39 cellular contexts compared by ENCODE assay signal in genomic region chr10:44089671-44090070, GRCh38.
"Had no signal": no experiment of that assay in that cellular context is flagged by ENCODE, and none has a peak within 500 bp of the region (broad histone marks: within the 10 kb centered on the region; RNA-seq: fewer than 3 reads in every experiment).

No MANE protein-coding gene starts in this region.

- H3K9me3 Mint-ChIP-seq: activated naive CD4-positive, alpha-beta T cell treated with anti-CD3 and anti-CD28 coated beads for 36 hours; activated T-cell treated with anti-CD3 and anti-CD28 coated beads, Interleukin-2, amount 50 U/mL, for 4 hours; activated T-helper 1 cell treated with anti-CD3 and anti-CD28 coated beads, Interleukin-12 subunit alpha, Interleukin-12 subunit beta, Interleukin-2, Interleukin-4 antibody, amounts not matched to agents 30 ng/mL and 10 ng/mL and 1 ng/mL, durations not matched to agents 14 hours and 24 hours and 36 hours had no signal

- H3K27ac Mint-ChIP-seq: activated naive CD4-positive, alpha-beta T cell treated with anti-CD3 and anti-CD28 coated beads for 36 hours; activated naive CD4-positive, alpha-beta T cell treated with anti-CD3 and anti-CD28 coated beads, Interleukin-2, amount 10 ng/mL, durations not matched to agents 7 days and 5 days; activated naive CD4-positive, alpha-beta T cell treated with anti-CD3 and anti-CD28 coated beads, Interleukin-2, amount 50 U/mL, for 24 hours; activated naive CD4-positive, alpha-beta T cell treated with anti-CD3 and anti-CD28 coated beads, Interleukin-2, amount 50 U/mL, for 72 hours; activated naive CD8-positive, alpha-beta T cell; activated naive CD8-positive, alpha-beta T cell treated with anti-CD3 and anti-CD28 coated beads for 36 hours; activated naive CD8-positive, alpha-beta T cell treated with anti-CD3 and anti-CD28 coated beads, Interleukin-2, amount 10 ng/mL, durations not matched to agents 7 days and 5 days; activated naive CD8-positive, alpha-beta T cell treated with anti-CD3 and anti-CD28 coated beads, Interleukin-2, amount 50 U/mL, for 24 hours; activated T-cell treated with anti-CD3 and anti-CD28 coated beads, Interleukin-2, amount 50 U/mL, for 24 hours; activated T-cell treated with anti-CD3 and anti-CD28 coated beads, Interleukin-2, amount 50 U/mL, for 72 hours; activated T-helper 1 cell treated with anti-CD3 and anti-CD28 coated beads, Interleukin-12 subunit alpha, Interleukin-12 subunit beta, Interleukin-2, Interleukin-4 antibody, amounts not matched to agents 30 ng/mL and 10 ng/mL and 1 ng/mL, durations not matched to agents 14 hours and 24 hours and 36 hours; activated T-helper 17 cell treated with anti-CD3 and anti-CD28 coated beads, Interleukin-2, amount 50 U/mL, for 72 hours; activated T-helper 2 cell treated with anti-CD3 and anti-CD28 coated beads, Interferon-gamma antibody, Interleukin-2, Interleukin-4, amounts not matched to agents 10 μg/mL and 5 μg/mL and 100 μg/mL, durations not matched to agents 14 hours and 24 hours and 36 hours; brain had no signal

- H3K36me3 ChIP-seq: adrenal gland, ascending aorta, brain microvascular endothelial cell, breast epithelium, cardiac muscle cell had no signal

- H3K9me3 ChIP-seq: adrenal gland, ascending aorta, body of pancreas, breast epithelium had no signal

- H3K4me3 ChIP-seq: adrenal gland, ascending aorta, body of pancreas, breast epithelium, cardiac muscle cell had no signal

- H3K36me3 Mint-ChIP-seq: activated naive CD4-positive, alpha-beta T cell treated with anti-CD3 and anti-CD28 coated beads, Interleukin-2, amount 10 ng/mL, durations not matched to agents 7 days and 5 days; activated naive CD8-positive, alpha-beta T cell treated with anti-CD3 and anti-CD28 coated beads for 36 hours; activated naive CD8-positive, alpha-beta T cell treated with anti-CD3 and anti-CD28 coated beads, Interleukin-2, amount 10 ng/mL, durations not matched to agents 7 days and 5 days; brain had no signal

- ATAC-seq: activated naive CD4-positive, alpha-beta T cell treated with anti-CD3 and anti-CD28 coated beads, Interleukin-2, amount 50 U/mL, for 72 hours; activated naive CD8-positive, alpha-beta T cell treated with anti-CD3 and anti-CD28 coated beads, Interleukin-2, amount 50 U/mL, for 24 hours; activated T-cell treated with anti-CD3 and anti-CD28 coated beads, Interleukin-2, amount 50 U/mL, for 4 hours; activated T-cell treated with anti-CD3 and anti-CD28 coated beads, Interleukin-2, amount 50 U/mL, for 72 hours; activated T-helper 17 cell treated with anti-CD3 and anti-CD28 coated beads, Interleukin-2, amount 50 U/mL, for 72 hours; body of pancreas had no signal

- H3K27me3 ChIP-seq: adrenal gland, ascending aorta, body of pancreas, brain microvascular endothelial cell, breast epithelium, cardiac muscle cell had no signal

- DNase-seq: activated effector memory CD4-positive, alpha-beta T cell treated with anti-CD3 and anti-CD28 coated beads, Interleukin-2, amount 50 U/mL, for 16 hours; activated effector memory CD4-positive, alpha-beta T cell treated with Interleukin-2 at 50 U/mL for 16 hours; activated gamma-delta T cell; activated gamma-delta T cell treated with Interleukin-2 at 50 U/mL for 16 hours; activated naive CD4-positive, alpha-beta T cell; activated naive CD4-positive, alpha-beta T cell treated with anti-CD3 and anti-CD28 coated beads for 36 hours; activated naive CD4-positive, alpha-beta T cell treated with anti-CD3 and anti-CD28 coated beads, Interleukin-2, amount 10 ng/mL, durations not matched to agents 7 days and 5 days; activated naive CD4-positive, alpha-beta T cell treated with anti-CD3 and anti-CD28 coated beads, Interleukin-2, amount 50 U/mL, for 16 hours; activated naive CD4-positive, alpha-beta T cell treated with Interleukin-2 at 50 U/mL for 16 hours; activated naive CD8-positive, alpha-beta T cell treated with anti-CD3 and anti-CD28 coated beads for 36 hours; activated naive CD8-positive, alpha-beta T cell treated with anti-CD3 and anti-CD28 coated beads, Interleukin-2, amount 10 ng/mL, durations not matched to agents 7 days and 5 days; activated naive CD8-positive, alpha-beta T cell treated with anti-CD3 and anti-CD28 coated beads, Interleukin-2, amount 50 U/mL, for 24 hours; activated T-cell treated with anti-CD3 and anti-CD28 coated beads for 4 hours; activated T-cell treated with anti-CD3 and anti-CD28 coated beads, Interleukin-2, amount 50 U/mL, for 1 hour; activated T-cell treated with anti-CD3 and anti-CD28 coated beads, Interleukin-2, amount 50 U/mL, for 24 hours; activated T-cell treated with anti-CD3 and anti-CD28 coated beads, Interleukin-2, amount 50 U/mL, for 4 hours; activated T-cell treated with anti-CD3 and anti-CD28 coated beads, Interleukin-2, amount 50 U/mL, for 48 hours; activated T-cell treated with anti-CD3 and anti-CD28 coated beads, Interleukin-2, amount 50 U/mL, for 72 hours; adrenal gland; amniotic stem cell; amygdala; anterior cingulate cortex; aorta; body of pancreas; brain microvascular endothelial cell; caudate nucleus; central memory CD4-positive, alpha-beta T cell; cerebellar nuclear complex had no signal

- H3K27ac ChIP-seq: adrenal gland, ascending aorta, body of pancreas, brain microvascular endothelial cell, breast epithelium, cardiac muscle cell had no signal

- H3K4me1 ChIP-seq: adrenal gland, ascending aorta, breast epithelium had no signal

- H3K4me3 Mint-ChIP-seq: activated naive CD4-positive, alpha-beta T cell treated with anti-CD3 and anti-CD28 coated beads for 36 hours; activated naive CD4-positive, alpha-beta T cell treated with anti-CD3 and anti-CD28 coated beads, Interleukin-2, amount 10 ng/mL, durations not matched to agents 7 days and 5 days; activated naive CD4-positive, alpha-beta T cell treated with anti-CD3 and anti-CD28 coated beads, Interleukin-2, amount 50 U/mL, for 24 hours; activated naive CD8-positive, alpha-beta T cell; activated naive CD8-positive, alpha-beta T cell treated with anti-CD3 and anti-CD28 coated beads for 36 hours; activated naive CD8-positive, alpha-beta T cell treated with anti-CD3 and anti-CD28 coated beads, Interleukin-2, amount 10 ng/mL, durations not matched to agents 7 days and 5 days; activated naive CD8-positive, alpha-beta T cell treated with anti-CD3 and anti-CD28 coated beads, Interleukin-2, amount 50 U/mL, for 24 hours; activated T-cell treated with anti-CD3 and anti-CD28 coated beads, Interleukin-2, amount 50 U/mL, for 24 hours; activated T-cell treated with anti-CD3 and anti-CD28 coated beads, Interleukin-2, amount 50 U/mL, for 4 hours; activated T-cell treated with anti-CD3 and anti-CD28 coated beads, Interleukin-2, amount 50 U/mL, for 72 hours; activated T-helper 1 cell treated with anti-CD3 and anti-CD28 coated beads, Interleukin-12 subunit alpha, Interleukin-12 subunit beta, Interleukin-2, Interleukin-4 antibody, amounts not matched to agents 30 ng/mL and 10 ng/mL and 1 ng/mL, durations not matched to agents 14 hours and 24 hours and 36 hours; activated T-helper 17 cell treated with anti-CD3 and anti-CD28 coated beads, Interleukin-2, amount 50 U/mL, for 72 hours; brain; central memory CD8-positive, alpha-beta T cell had no signal

- H3K27me3 Mint-ChIP-seq: activated naive CD4-positive, alpha-beta T cell treated with anti-CD3 and anti-CD28 coated beads, Interleukin-2, amount 10 ng/mL, durations not matched to agents 7 days and 5 days had no signal

- H3K4me1 Mint-ChIP-seq: activated naive CD4-positive, alpha-beta T cell treated with anti-CD3 and anti-CD28 coated beads, Interleukin-2, amount 10 ng/mL, durations not matched to agents 7 days and 5 days; activated naive CD4-positive, alpha-beta T cell treated with anti-CD3 and anti-CD28 coated beads, Interleukin-2, amount 50 U/mL, for 24 hours; activated naive CD8-positive, alpha-beta T cell treated with anti-CD3 and anti-CD28 coated beads for 36 hours; activated naive CD8-positive, alpha-beta T cell treated with anti-CD3 and anti-CD28 coated beads, Interleukin-2, amount 10 ng/mL, durations not matched to agents 7 days and 5 days; activated naive CD8-positive, alpha-beta T cell treated with anti-CD3 and anti-CD28 coated beads, Interleukin-2, amount 50 U/mL, for 24 hours; activated T-helper 17 cell treated with anti-CD3 and anti-CD28 coated beads, Interleukin-2, amount 50 U/mL, for 72 hours; central memory CD8-positive, alpha-beta T cell had no signal
